Comparison of ENCODE assay signal across 2 cellular contexts in the genomic region with DNA sequence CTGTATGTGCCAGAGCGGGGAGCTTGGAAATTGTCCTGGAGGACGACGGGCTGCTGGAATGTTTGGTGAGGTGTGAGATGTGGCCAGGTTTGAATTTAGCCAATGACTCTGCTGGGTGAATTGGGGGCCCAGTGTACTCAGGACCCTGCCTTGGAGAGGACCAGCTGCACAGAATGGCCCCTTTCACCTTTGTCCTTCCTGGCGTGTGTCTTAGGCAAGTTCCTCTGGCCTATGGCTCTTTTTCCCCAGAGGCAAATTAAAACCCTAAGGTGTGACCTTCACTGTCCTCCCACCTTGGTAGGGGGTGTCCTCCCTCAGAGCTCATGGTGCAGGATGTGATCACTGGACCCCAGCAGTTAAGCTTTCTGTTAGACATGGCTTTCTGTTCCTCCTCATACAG.
A peak's percentile ranks its signal among the peaks of the same experiment; 100 is the strongest.
TF ChIP-seq lines count a peak whose summit lies in the region.

No MANE protein-coding gene starts in this region.

TF ChIP-seq in IMR-90, 13 proteins besides CTCF, POLR2A, EP300 and RAD21:
- no peak for TF ChIP-seq SMC3 (IDR thresholded peaks at IDR 0.05; ENCODE audit: low read depth, low read length)
- TF ChIP-seq BHLHE40 (IDR thresholded peaks at IDR 0.05; ENCODE audit: low read depth, low read length), result no peak
- no peak for TF ChIP-seq RFX5 (IDR thresholded peaks at IDR 0.05; ENCODE audit: low read depth, low read length)
- TF ChIP-seq MAZ (IDR thresholded peaks at IDR 0.05; ENCODE audit: borderline replicate concordance, low read depth, low read length), result no peak
- TF ChIP-seq CEBPB (IDR thresholded peaks at IDR 0.05; ENCODE audit: low read depth, low read length), result no peak
- TF ChIP-seq CHD1 (IDR thresholded peaks at IDR 0.05; ENCODE audit: low read depth, low read length), result no peak
- TF ChIP-seq NFE2L2 (IDR thresholded peaks at IDR 0.05; ENCODE audit: low read depth, low read length), result no peak
- TF ChIP-seq MXI1 (IDR thresholded peaks at IDR 0.05; ENCODE audit: borderline replicate concordance, low read depth, low read length), result no peak
- no peak for TF ChIP-seq FOS (IDR thresholded peaks at IDR 0.05; ENCODE audit: low read depth, low read length)
- TF ChIP-seq RCOR1 (IDR thresholded peaks at IDR 0.05; ENCODE audit: insufficient replicate concordance, low read length), result no peak
- TF ChIP-seq, protein P1, sequence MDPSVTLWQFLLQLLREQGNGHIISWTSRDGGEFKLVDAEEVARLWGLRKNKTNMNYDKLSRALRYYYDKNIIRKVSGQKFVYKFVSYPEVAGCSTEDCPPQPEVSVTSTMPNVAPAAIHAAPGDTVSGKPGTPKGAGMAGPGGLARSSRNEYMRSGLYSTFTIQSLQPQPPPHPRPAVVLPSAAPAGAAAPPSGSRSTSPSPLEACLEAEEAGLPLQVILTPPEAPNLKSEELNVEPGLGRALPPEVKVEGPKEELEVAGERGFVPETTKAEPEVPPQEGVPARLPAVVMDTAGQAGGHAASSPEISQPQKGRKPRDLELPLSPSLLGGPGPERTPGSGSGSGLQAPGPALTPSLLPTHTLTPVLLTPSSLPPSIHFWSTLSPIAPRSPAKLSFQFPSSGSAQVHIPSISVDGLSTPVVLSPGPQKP (IDR thresholded peaks at IDR 0.05; ENCODE audit: borderline replicate concordance, low read depth, low read length), result no peak
- TF ChIP-seq, protein P2, sequence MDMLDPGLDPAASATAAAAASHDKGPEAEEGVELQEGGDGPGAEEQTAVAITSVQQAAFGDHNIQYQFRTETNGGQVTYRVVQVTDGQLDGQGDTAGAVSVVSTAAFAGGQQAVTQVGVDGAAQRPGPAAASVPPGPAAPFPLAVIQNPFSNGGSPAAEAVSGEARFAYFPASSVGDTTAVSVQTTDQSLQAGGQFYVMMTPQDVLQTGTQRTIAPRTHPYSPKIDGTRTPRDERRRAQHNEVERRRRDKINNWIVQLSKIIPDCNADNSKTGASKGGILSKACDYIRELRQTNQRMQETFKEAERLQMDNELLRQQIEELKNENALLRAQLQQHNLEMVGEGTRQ (IDR thresholded peaks at IDR 0.05; ENCODE audit: low read depth, low read length), result no peak
- no peak for TF ChIP-seq MAFK (IDR thresholded peaks at IDR 0.05; ENCODE audit: low read depth, low read length)

TF ChIP-seq in GM12878, 131 proteins besides CTCF, POLR2A, EP300 and RAD21:
- TF ChIP-seq GATAD2B (conservative IDR thresholded peaks at IDR 0.05; ENCODE audit: low read depth) (no peak), IKZF1 (conservative IDR thresholded peaks at IDR 0.05) (0 out of 2 replicates have a peak, but pooled peaks have one; percentile 25), NR2F1 (conservative IDR thresholded peaks at IDR 0.05) (0 out of 2 replicates have a peak, but pooled peaks have one; percentile 30), NFIC (IDR thresholded peaks at IDR 0.05; ENCODE audit: low read depth, low read length) (no peak)
